Comparison of ENCODE assay signal across 11 cellular contexts in genomic region chr5:160959804-160960203, GRCh38.
DNase-seq lines count a peak whose midpoint lies in the region; ATAC-seq and TF ChIP-seq lines count a peak whose summit lies in the region.
"Had no signal": no experiment of that assay in that cellular context is flagged by ENCODE, and none has a peak within 500 bp of the region (broad histone marks: within the 10 kb centered on the region; RNA-seq: fewer than 3 reads in every experiment).

No MANE protein-coding gene starts in this region.

- H3K4me1 ChIP-seq in prostate gland (replicated peaks) (no peaks in the 10 kb centered on the region), spleen (no peaks in the 10 kb centered on the region)

- no peak for TF ChIP-seq POLR2A in prostate gland (IDR thresholded peaks at IDR 0.05)
- TF ChIP-seq POLR2A in spleen (IDR thresholded peaks at IDR 0.05) = no peak

- H3K36me3 ChIP-seq in prostate gland (no peaks in the 10 kb centered on the region), spleen (no peaks in the 10 kb centered on the region)

- H3K4me3 ChIP-seq in prostate gland (no peak overlapping the region), spleen (no peak overlapping the region)
- H3K4me3 ChIP-seq: coronary artery had no signal

- no peak overlapping the region for H3K27ac ChIP-seq in RWPE1
- no peak overlapping the region for H3K27ac ChIP-seq in prostate gland
- H3K27ac ChIP-seq in spleen = no peak overlapping the region
- H3K27ac ChIP-seq: coronary artery had no signal

- H3K9me3 ChIP-seq in prostate gland = no peaks in the 10 kb centered on the region
- H3K9me3 ChIP-seq in spleen = no peaks in the 10 kb centered on the region

- CTCF ChIA-PET in RWPE1 (lab: Yijun Ruan, JAX) = interaction anchor here (0.7 kb wide), 1 partner anchor 99 kb away, joined by 3 read pairs; no protein-coding TSS in a partner anchor

- ATAC-seq in GM19351 (IDR thresholded peaks at IDR 0.05; ENCODE audit: unreplicated experiment) = peak; percentile 44
- ATAC-seq in HG02981 (IDR thresholded peaks at IDR 0.05; ENCODE audit: unreplicated experiment) = peak; percentile 29
- ATAC-seq: HepG2 had no signal

- POLR2A ChIA-PET in RWPE1 (lab: Yijun Ruan, JAX; ENCODE audit: low non-redundant PET) = no interaction called here

- 50% methylated on average over 2 of the region's 2 CpGs for whole genome bisulfite sequencing in prostate gland
- 43 to 71% (median 57%) methylated on average over 2 of the region's 2 CpGs for WGBS in spleen, 5 donors

- peak; percentile 90 for DNase-seq in RWPE1 (ENCODE audit: low spot score)
- peak; percentile 8 for DNase-seq in prostate gland (ENCODE audit: low spot score)
- no peak for DNase-seq in spleen
- no peak for DNase-seq in NCI-H748 (lab: John Stamatoyannopoulos, UW; ENCODE audit: unreplicated experiment)
- no peak for DNase-seq in dermis blood vessel endothelial cell
- DNase-seq: activated effector memory CD4-positive, alpha-beta T cell treated with anti-CD3 and anti-CD28 coated beads, Interleukin-2, amount 50 U/mL, for 16 hours; NCI-H510A treated with DMSO at 0.1 percent for 48 hours had no signal

- TF ChIP-seq CTCF in RWPE1 (conservative IDR thresholded peaks at IDR 0.05; ENCODE audit: low read depth) = no peak
- no peak for TF ChIP-seq CTCF in prostate gland (IDR thresholded peaks at IDR 0.05)
- TF ChIP-seq CTCF in spleen (IDR thresholded peaks at IDR 0.05 in 8 of 11, conservative IDR thresholded peaks at IDR 0.05 in 3 of 11) = no peak

- intact Hi-C loops in prostate gland (cut with DNase I) (no loop called here), spleen (cut with DNase I; ENCODE audit: low total_unique reads) (no loop called here)

- H3K27me3 ChIP-seq in prostate gland (replicated peaks; ENCODE audit: insufficient read depth) (no peaks in the 10 kb centered on the region), spleen (replicated peaks in 1 of 7) (no peaks in the 10 kb centered on the region)

Comparison
In these comparisons a context has a peak if more than half of its experiments do, and no peak if none do; other contexts are left out.
1. DNase-seq: peak in RWPE1 (single experiment) and prostate gland (single experiment); none in spleen (single experiment), NCI-H748 (single experiment) and dermis blood vessel endothelial cell (single experiment).